8 cellular contexts compared by ENCODE assay signal in genomic region chr6:43247115-43247999, GRCh38. TPM values are rescaled to one million over a fixed set of nuclear protein-coding genes. Genes with fewer than 3 reads are reported as not detected.
DNase-seq lines count a peak whose midpoint lies in the region; ATAC-seq and TF ChIP-seq lines count a peak whose summit lies in the region.

No MANE protein-coding gene starts in this region.

- ATAC-seq in DND-41 (ENCODE audit: insufficient read depth, low read depth) (peak; percentile 100), GM23338 (peak; percentile 91), heart left ventricle (peak; percentile 90 to 98 (median 96))

- TF ChIP-seq EP300 in SK-N-SH (IDR thresholded peaks at IDR 0.05; ENCODE audit: borderline replicate concordance in 1 of 2, low read depth in 1 of 2, low read length in 1 of 2): no peak

- CTCF ChIA-PET in SK-N-SH (lab: Yijun Ruan, JAX): interaction anchor here (1.2 to 1.7 kb wide), 2 partner anchors 18 kb away, joined by 4 to 9 read pairs; partner anchors contain the start of gene DNPH1

- H3K9ac ChIP-seq in DND-41 (ENCODE audit: low read depth, low read length): peak overlapping the region; percentile 40
- peak overlapping the region; percentile 66 for H3K9ac ChIP-seq in Loucy (ENCODE audit: low read depth, low read length, poor library complexity, severe bottlenecking)
- no peak overlapping the region for H3K9ac ChIP-seq in SK-N-SH
- peak overlapping the region; percentile 13 for H3K9ac ChIP-seq in parathyroid adenoma

- H3K27me3 ChIP-seq in DND-41 (ENCODE audit: insufficient read depth, low read length, poor library complexity) (peaks cover 44% of the 10 kb centered on the region), GM23338 (ENCODE audit: insufficient read depth) (peaks cover 46% of the 10 kb centered on the region), Loucy (ENCODE audit: insufficient read depth, low read length, poor library complexity, severe bottlenecking) (no peaks in the 10 kb centered on the region), SK-N-SH (ENCODE audit: insufficient read depth) (peaks cover 7% of the 10 kb centered on the region; the same call in 1 of the 2 replicates), heart left ventricle (peaks cover 5 to 44% (median 27%) of the 10 kb centered on the region in 9 donors), parathyroid adenoma (ENCODE audit: control insufficient read depth, insufficient read depth, low read length) (no peaks in the 10 kb centered on the region), tibial artery (peaks cover 0 to 46% of the 10 kb centered on the region in 2 donors)

- H3K27ac ChIP-seq in DND-41 (ENCODE audit: low read length) (no peak overlapping the region), GM23338 (ENCODE audit: low read depth) (0 out of 2 replicates have a peak overlapping the region, but pooled peaks have one; percentile 46), SK-N-SH (ENCODE audit: low read depth in 2 of 2, low read length in 1 of 2) (peak overlapping the region in 1 of 2 experiments; percentile 43; a peak in 1 of 4 replicates), heart left ventricle (peak overlapping the region in 8 of 12 donors; percentile 14 to 63 (median 31)), parathyroid adenoma (peak overlapping the region; percentile 81), tibial artery (peak overlapping the region; percentile 20 to 34)

- TF ChIP-seq CTCF in DND-41 (IDR thresholded peaks at IDR 0.05; ENCODE audit: borderline replicate concordance, extremely low read depth, low read length, poor library complexity, severe bottlenecking) (peak; percentile 9), GM23338 (conservative IDR thresholded peaks at IDR 0.05; ENCODE audit: low read depth in 2 of 2) (no peak), Loucy (conservative IDR thresholded peaks at IDR 0.05; ENCODE audit: low read length) (peak; percentile 17; the same call in 1 of the 2 replicates), SK-N-SH (IDR thresholded peaks at IDR 0.05) (no peak), heart left ventricle (IDR thresholded peaks at IDR 0.05) (no peak), parathyroid adenoma (IDR thresholded peaks at IDR 0.05) (no peak), tibial artery (IDR thresholded peaks at IDR 0.05) (no peak)

- H3K27me3 Mint-ChIP-seq in GM23338 (ENCODE audit: insufficient read depth, low read depth, poor library complexity): peaks cover 14% of the 10 kb centered on the region
- H3K27me3 Mint-ChIP-seq in activated naive CD8-positive, alpha-beta T cell treated with anti-CD3 and anti-CD28 coated beads for 36 hours: peaks cover 20% of the 10 kb centered on the region

- H3K4me1 ChIP-seq in DND-41 (ENCODE audit: insufficient read depth, low read length) (peaks cover 16% of the 10 kb centered on the region), GM23338 (ENCODE audit: insufficient read depth) (peaks cover 25% of the 10 kb centered on the region), Loucy (ENCODE audit: insufficient read depth, low read length, poor library complexity, severe bottlenecking) (peaks cover 10% of the 10 kb centered on the region), SK-N-SH (ENCODE audit: control insufficient read depth in 1 of 2, insufficient read depth in 2 of 2, low read depth in 1 of 2, low read length in 1 of 2) (peaks cover 0 to 25% of the 10 kb centered on the region in 2 experiments; a peak in 1 of 4 replicates), heart left ventricle (peaks cover 0 to 17% (median 9%) of the 10 kb centered on the region in 12 donors), parathyroid adenoma (peaks cover 4% of the 10 kb centered on the region), tibial artery (peaks cover 0 to 20% (median 11%) of the 10 kb centered on the region in 4 donors)

- H3K4me3 ChIP-seq in DND-41 (ENCODE audit: low read depth in 1 of 2, low read length in 2 of 2) (peak overlapping the region in 1 of 2 experiments; percentile 56; a peak in 2 of 4 replicates), GM23338 (peak overlapping the region; percentile 70), Loucy (ENCODE audit: low read length, poor library complexity, severe bottlenecking) (peak overlapping the region; percentile 79), SK-N-SH (ENCODE audit: low read depth in 2 of 2, low read length in 1 of 2) (peak overlapping the region; percentile 48 to 49; a peak in 3 of 4 replicates), heart left ventricle (peak overlapping the region; percentile 40 to 73 (median 61)), parathyroid adenoma (ENCODE audit: low read depth, low read length) (peak overlapping the region; percentile 70), tibial artery (peak overlapping the region; percentile 49 to 60)

- H4K20me1 ChIP-seq in DND-41 (ENCODE audit: insufficient read depth, low read length): no peaks in the 10 kb centered on the region
- H4K20me1 ChIP-seq in GM23338 (replicated peaks; ENCODE audit: insufficient read depth): no peaks in the 10 kb centered on the region
- no peaks in the 10 kb centered on the region for H4K20me1 ChIP-seq in Loucy (ENCODE audit: insufficient read depth, low read length, poor library complexity, severe bottlenecking)
- H4K20me1 ChIP-seq in SK-N-SH (ENCODE audit: insufficient read depth): no peaks in the 10 kb centered on the region

- TF ChIP-seq RAD21 in SK-N-SH (IDR thresholded peaks at IDR 0.05; ENCODE audit: low read length): no peak

- no peaks in the 10 kb centered on the region for H3K79me2 ChIP-seq in DND-41 (ENCODE audit: insufficient read depth, low read length)
- no peaks in the 10 kb centered on the region for H3K79me2 ChIP-seq in GM23338 (replicated peaks; ENCODE audit: insufficient read depth)
- no peaks in the 10 kb centered on the region for H3K79me2 ChIP-seq in Loucy (ENCODE audit: insufficient read depth, low read length)
- no peaks in the 10 kb centered on the region for H3K79me2 ChIP-seq in SK-N-SH (ENCODE audit: insufficient read depth)
- no peaks in the 10 kb centered on the region for H3K79me2 ChIP-seq in parathyroid adenoma

- no peaks in the 10 kb centered on the region for H3K36me3 ChIP-seq in DND-41 (ENCODE audit: insufficient read depth, low read length)
- H3K36me3 ChIP-seq in GM23338 (ENCODE audit: insufficient read depth): no peaks in the 10 kb centered on the region
- H3K36me3 ChIP-seq in Loucy (ENCODE audit: insufficient read depth, low read length): no peaks in the 10 kb centered on the region
- no peaks in the 10 kb centered on the region for H3K36me3 ChIP-seq in SK-N-SH (replicated peaks in 1 of 2; ENCODE audit: control insufficient read depth in 1 of 2, insufficient read depth in 2 of 2, low read length in 1 of 2)
- no peaks in the 10 kb centered on the region for H3K36me3 ChIP-seq in heart left ventricle
- H3K36me3 ChIP-seq in parathyroid adenoma (ENCODE audit: control insufficient read depth, insufficient read depth, low read length): no peaks in the 10 kb centered on the region
- no peaks in the 10 kb centered on the region for H3K36me3 ChIP-seq in tibial artery

- no peak for TF ChIP-seq POLR2A in heart left ventricle (IDR thresholded peaks at IDR 0.05)

- 25% methylated on average over 30 of the region's 46 CpGs for WGBS in SK-N-SH (ENCODE audit: low lambda C conversion rate)
- 4 to 8% (median 6%) methylated on average over 33 to 46 of the region's 46 CpGs for WGBS in heart left ventricle, 4 donors

- DNase-seq in DND-41: peak; percentile 78
- DNase-seq in GM23338 (ENCODE audit: low spot score): peak; percentile 95
- DNase-seq in SK-N-SH: peak; percentile 96
- DNase-seq in activated naive CD8-positive, alpha-beta T cell treated with anti-CD3 and anti-CD28 coated beads for 36 hours: peak; percentile 89
- peak; percentile 79 to 90 (median 85) for DNase-seq in heart left ventricle
- DNase-seq in tibial artery: peak; percentile 67 to 84

- H3K9me3 Mint-ChIP-seq in GM23338: no peaks in the 10 kb centered on the region
- no peaks in the 10 kb centered on the region for H3K9me3 Mint-ChIP-seq in activated naive CD8-positive, alpha-beta T cell treated with anti-CD3 and anti-CD28 coated beads for 36 hours

- H3K9me3 ChIP-seq in DND-41 (ENCODE audit: insufficient read depth, low read length, severe bottlenecking): no peaks in the 10 kb centered on the region
- H3K9me3 ChIP-seq in Loucy (ENCODE audit: insufficient read depth, low read depth, low read length): no peaks in the 10 kb centered on the region
- H3K9me3 ChIP-seq in SK-N-SH: no peaks in the 10 kb centered on the region
- no peaks in the 10 kb centered on the region for H3K9me3 ChIP-seq in heart left ventricle
- H3K9me3 ChIP-seq in parathyroid adenoma (ENCODE audit: control insufficient read depth, low read length): no peaks in the 10 kb centered on the region
- no peaks in the 10 kb centered on the region for H3K9me3 ChIP-seq in tibial artery

- H3K4me3 Mint-ChIP-seq in GM23338: no peak overlapping the region; the same call in 1 of the 3 replicates
- peak overlapping the region; percentile 78 for H3K4me3 Mint-ChIP-seq in activated naive CD8-positive, alpha-beta T cell treated with anti-CD3 and anti-CD28 coated beads for 36 hours

- H2AFZ ChIP-seq in DND-41 (ENCODE audit: low read depth, low read length) (peak overlapping the region; percentile 85), GM23338 (peak overlapping the region; percentile 100), Loucy (ENCODE audit: low read length) (peak overlapping the region; percentile 98), SK-N-SH (ENCODE audit: low read depth) (0 out of 2 replicates have a peak overlapping the region, but pooled peaks have one; percentile 56), parathyroid adenoma (peak overlapping the region; percentile 99)

- H3K9me2 ChIP-seq in GM23338 (ENCODE audit: insufficient read depth): no peaks in the 10 kb centered on the region
- no peaks in the 10 kb centered on the region for H3K9me2 ChIP-seq in Loucy (replicated peaks; ENCODE audit: low read depth, low read length)
- no peaks in the 10 kb centered on the region for H3K9me2 ChIP-seq in SK-N-SH

- POLR2A ChIA-PET in SK-N-SH (lab: Yijun Ruan, JAX): interaction anchor here (0.7 to 1.4 kb wide), 2 partner anchors 124 to 194 kb away, joined by 3 read pairs; partner anchors contain the start of gene CUL7

- intact Hi-C loops in heart left ventricle (cut with DNase I): no loop called here
- intact Hi-C loops in tibial artery (cut with DNase I; ENCODE audit: low total_unique reads): no loop called here

- peak overlapping the region; percentile 93 for H3K27ac Mint-ChIP-seq in GM23338
- H3K27ac Mint-ChIP-seq in activated naive CD8-positive, alpha-beta T cell treated with anti-CD3 and anti-CD28 coated beads for 36 hours: peak overlapping the region; percentile 81

- no peaks in the 10 kb centered on the region for H3K36me3 Mint-ChIP-seq in GM23338 (ENCODE audit: low read depth)
- no peaks in the 10 kb centered on the region for H3K36me3 Mint-ChIP-seq in activated naive CD8-positive, alpha-beta T cell treated with anti-CD3 and anti-CD28 coated beads for 36 hours

- H3F3A ChIP-seq in GM23338 (replicated peaks; ENCODE audit: low read depth): peaks cover 7% of the 10 kb centered on the region; the same call in 1 of the 2 replicates
- H3F3A ChIP-seq in Loucy (ENCODE audit: low read depth): no peaks in the 10 kb centered on the region
- no peaks in the 10 kb centered on the region for H3F3A ChIP-seq in SK-N-SH (replicated peaks; ENCODE audit: insufficient read depth)

- peaks cover 20% of the 10 kb centered on the region for H3K4me1 Mint-ChIP-seq in GM23338
- H3K4me1 Mint-ChIP-seq in activated naive CD8-positive, alpha-beta T cell treated with anti-CD3 and anti-CD28 coated beads for 36 hours: peaks cover 29% of the 10 kb centered on the region

- H3K4me2 ChIP-seq in DND-41 (ENCODE audit: insufficient read depth, low read length) (peak overlapping the region; percentile 72), GM23338 (peak overlapping the region; percentile 97), Loucy (ENCODE audit: low read depth, low read length, poor library complexity, severe bottlenecking) (peak overlapping the region; percentile 86), SK-N-SH (peak overlapping the region; percentile 65; the same call in 1 of the 2 replicates), parathyroid adenoma (ENCODE audit: low read length) (peak overlapping the region; percentile 92)

RNA-seq across cellular contexts. Expression of gene TTBK1, which starts 4.1 kb away (rescaled TPM):
- total RNA-seq in GM23338 (2014; rRNA removed; shearing (Covaris generic)): 1.1 and 1.2 TPM in 2 replicates
- 0.14 and 0.29 TPM in 2 replicates for polyA plus RNA-seq in GM23338 (2016; fragmentation: Nextera tagmentation; extraction: Ambion mirVana)
- polyA plus RNA-seq in SK-N-SH (2012; rRNA removed): 0.91 and 0.94 TPM in 2 replicates
- 0.44 and 0.79 TPM in 2 replicates for polyA plus RNA-seq in SK-N-SH (2012; cell fraction: cytosol; rRNA removed)
- 3.3 TPM in 2 replicates for polyA plus RNA-seq in SK-N-SH (2012; cell fraction: nucleus; rRNA removed)
- total RNA-seq in activated naive CD8-positive, alpha-beta T cell treated with anti-CD3 and anti-CD28 coated beads for 36 hours: under 1 TPM; 0.12 to 0.14 TPM
- under 1 TPM; 0.04 to 0.52 (median 0.29) TPM for total RNA-seq in heart left ventricle
- under 1 TPM; 0.07 to 0.23 TPM for polyA plus RNA-seq in heart left ventricle

RNA-seq across cellular contexts. Expression of gene DNPH1, which starts 18.1 kb away (rescaled TPM):
- 18.0 and 29.2 TPM in 2 replicates for total RNA-seq in GM23338 (2014; rRNA removed; shearing (Covaris generic))
- polyA plus RNA-seq in GM23338 (2016; fragmentation: Nextera tagmentation; extraction: Ambion mirVana) (43.4 and 50.0 TPM in 2 replicates), SK-N-SH (2012; rRNA removed) (263 and 287 TPM in 2 replicates), heart left ventricle (10 to 100 TPM; 37.9 to 45.5 TPM)
- polyA plus RNA-seq in SK-N-SH (2012; cell fraction: cytosol; rRNA removed): 156 and 218 TPM in 2 replicates
- polyA plus RNA-seq in SK-N-SH (2012; cell fraction: nucleus; rRNA removed): 107 and 171 TPM in 2 replicates
- 10 to 100 TPM; 55.8 to 56.1 TPM for total RNA-seq in activated naive CD8-positive, alpha-beta T cell treated with anti-CD3 and anti-CD28 coated beads for 36 hours
- 10 to 100 TPM; 18.9 to 63.7 (median 25.7) TPM for total RNA-seq in heart left ventricle

RNA-seq across cellular contexts. Expression of gene SLC22A7, which starts 50.7 kb away (rescaled TPM):
- total RNA-seq in GM23338 (2014; rRNA removed; shearing (Covaris generic)): not detected in 2 replicates
- polyA plus RNA-seq in GM23338 (2016; fragmentation: Nextera tagmentation; extraction: Ambion mirVana): 0.14 and 0.31 TPM in 2 replicates
- not detected in 2 replicates for polyA plus RNA-seq in SK-N-SH (2012; rRNA removed)
- polyA plus RNA-seq in SK-N-SH (2012; cell fraction: cytosol; rRNA removed): 0.04 TPM in 1 of 2 replicates, not detected in the other
- 0.06 and 0.07 TPM in 2 replicates for polyA plus RNA-seq in SK-N-SH (2012; cell fraction: nucleus; rRNA removed)
- not detected for total RNA-seq in activated naive CD8-positive, alpha-beta T cell treated with anti-CD3 and anti-CD28 coated beads for 36 hours
- total RNA-seq in heart left ventricle: under 1 TPM in 4 of 9 donors, not detected in 5; 0.12 to 0.32 (median 0.14) TPM
- under 1 TPM in 1 of 2 donors, not detected in 1; 0.23 TPM for polyA plus RNA-seq in heart left ventricle

Comparison
In these comparisons a context has a peak if more than half of its experiments do, and no peak if none do; other contexts are left out.
1. CTCF ChIP-seq: peak in DND-41 (single experiment) and Loucy (single experiment); none in GM23338 (0 of 2), SK-N-SH (single experiment), heart left ventricle (0 of 12), parathyroid adenoma (single experiment) and tibial artery (0 of 2).
2. Peak in every context shown above with its lines, with median percentiles within 50 percentile points of each other: ATAC-seq, DNase-seq, H2AFZ ChIP-seq and H3K4me2 ChIP-seq.